In the genomic region with DNA sequence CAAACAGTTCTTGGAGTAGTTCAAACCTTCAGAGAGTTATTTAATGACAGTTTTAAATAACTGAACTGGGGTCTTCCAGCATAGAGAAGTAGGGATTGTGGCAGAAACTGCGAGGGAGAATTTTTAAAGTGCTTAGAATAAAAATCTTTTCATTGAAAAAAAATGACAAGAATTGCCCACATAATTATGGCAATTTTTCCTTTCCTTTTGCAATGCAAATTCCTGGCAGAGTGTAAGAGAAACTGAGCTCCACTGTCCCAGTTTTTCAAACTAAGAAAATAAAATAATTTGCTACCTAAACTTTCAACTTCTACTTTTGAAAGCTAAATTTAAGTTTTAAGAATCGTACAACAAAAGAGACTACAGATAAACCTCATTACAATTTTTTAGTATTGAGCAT, we compare ENCODE assay signal across 11 cellular contexts. TPM values are rescaled to one million over a fixed set of nuclear protein-coding genes. Genes with fewer than 3 reads are reported as not detected.
A peak's percentile ranks its signal among the peaks of the same experiment; 100 is the strongest.
DNase-seq lines count a peak whose midpoint lies in the region; ATAC-seq, FAIRE-seq and TF ChIP-seq lines count a peak whose summit lies in the region.
"Had no signal": no experiment of that assay in that cellular context is flagged by ENCODE, and none has a peak within 500 bp of the region (broad histone marks: within the 10 kb centered on the region; RNA-seq: fewer than 3 reads in every experiment).

No MANE protein-coding gene starts in this region.

- DNase-seq in A549 (ENCODE audit: low read depth in 1 of 2, low spot score in 1 of 2) (no peak), brain microvascular endothelial cell (no peak), NCI-H2029 (lab: John Stamatoyannopoulos, UW) (no peak), GM19239 (ENCODE audit: insufficient read length, low spot score) (no peak), A673 (ENCODE audit: low spot score) (no peak)
- DNase-seq in Jurkat, Clone E6-1 (ENCODE audit: low read depth, low spot score) = no peak
- DNase-seq in naive thymus-derived CD4-positive, alpha-beta T cell = no peak
- DNase-seq: activated CD4-positive, alpha-beta T cell treated with anti-CD3 and anti-CD28 coated beads for 48 hours; stimulated activated CD4-positive, alpha-beta T cell treated with anti-CD3 and anti-CD28 coated beads, Interleukin-15, amount 100 ng/mL, for 24 hours; stimulated activated naive CD4-positive, alpha-beta T cell had no signal

- no peak for TF ChIP-seq POLR2A in A549 (IDR thresholded peaks at IDR 0.05; ENCODE audit: low read length)

- H3K4me1 Mint-ChIP-seq in naive thymus-derived CD4-positive, alpha-beta T cell = peaks cover 44 to 65% (median 60%) of the 10 kb centered on the region in 7 donors

- intact Hi-C loops in naive thymus-derived CD4-positive, alpha-beta T cell (cut with micrococcal nuclease) = loop anchor here (5.0 to 10.0 kb wide), 3 partner anchors 1227 to 1485 kb away; partner anchors contain the start of gene RIMOC1 (in 1 of the 2)
- intact Hi-C loops in A673 (cut with micrococcal nuclease; ENCODE audit: unreplicated experiment) = no loop called here

- ATAC-seq in A549 = no peak
- no peak for ATAC-seq in naive thymus-derived CD4-positive, alpha-beta T cell
- no peak for ATAC-seq in HG03354 (IDR thresholded peaks at IDR 0.05; ENCODE audit: poor library complexity, severe bottlenecking, unreplicated experiment)

- H3K27me3 Mint-ChIP-seq in naive thymus-derived CD4-positive, alpha-beta T cell = no peaks in the 10 kb centered on the region

- TF ChIP-seq RAD21 in A549 (conservative IDR thresholded peaks at IDR 0.05 in 1 of 2, IDR thresholded peaks at IDR 0.05 in 1 of 2) = no peak

- POLR2A ChIA-PET in A549 (lab: Yijun Ruan, JAX) = no interaction called here
- POLR2A ChIA-PET in naive thymus-derived CD4-positive, alpha-beta T cell (lab: Charles Lee) = interaction anchor here (0.7 to 3.5 kb wide), 9 partner anchors 8 to 271 kb away, joined by 3 to 23 read pairs (median 4); no protein-coding TSS in a partner anchor
- POLR2A ChIA-PET in A673 (lab: Charles Lee; ENCODE audit: low non-redundant PET) = no interaction called here

- H3K4me2 ChIP-seq in A549 = peak overlapping the region; percentile 89

- H3K9me3 ChIP-seq in A549 (no peaks in the 10 kb centered on the region), A673 (ENCODE audit: low read depth, low read length, poor library complexity, severe bottlenecking) (no peaks in the 10 kb centered on the region)
- no peaks in the 10 kb centered on the region for H3K9me3 ChIP-seq in naive thymus-derived CD4-positive, alpha-beta T cell (ENCODE audit: control insufficient read depth in 2 of 3, low read length in 3 of 3)

- FAIRE-seq in A549 (lab: Jason Lieb, UNC) (no peak), GM19239 (lab: Jason Lieb, UNC) (no peak)

- BruUV-seq in A673 (replicated peaks; lab: Mats Ljungman, UMichigan) = no TSS peak

- H3K9me3 Mint-ChIP-seq in naive thymus-derived CD4-positive, alpha-beta T cell = peaks cover 0 to 4% (median 0%) of the 10 kb centered on the region in 11 donors

- no peak for TF ChIP-seq EP300 in A549 (IDR thresholded peaks at IDR 0.05)

- 80% methylated on average over 2 of the region's 2 CpGs for WGBS in A549 (ENCODE audit: missing lambda C conversion rate)

- no peaks in the 10 kb centered on the region for H3K27me3 ChIP-seq in brain microvascular endothelial cell (replicated peaks)
- H3K27me3 ChIP-seq in naive thymus-derived CD4-positive, alpha-beta T cell (ENCODE audit: control insufficient read depth in 2 of 2, insufficient read depth in 2 of 2, low read length in 2 of 2) = no peaks in the 10 kb centered on the region
- peaks cover 11% of the 10 kb centered on the region for H3K27me3 ChIP-seq in A673 (replicated peaks; ENCODE audit: insufficient read depth, low read depth, low read length, poor library complexity)

- H3K27ac ChIP-seq in A549 = peak overlapping the region; percentile 65 to 90; a peak in 4 of 6 replicates
- H3K27ac ChIP-seq in brain microvascular endothelial cell = peak overlapping the region; percentile 88
- H3K27ac ChIP-seq in naive thymus-derived CD4-positive, alpha-beta T cell (ENCODE audit: low read depth, low read length) = peak overlapping the region; percentile 99
- no peak overlapping the region for H3K27ac ChIP-seq in A673 (ENCODE audit: low read depth, low read length, poor library complexity, severe bottlenecking)

- peaks cover 9 to 28% (median 15%) of the 10 kb centered on the region in 5 donors for H3K36me3 Mint-ChIP-seq in naive thymus-derived CD4-positive, alpha-beta T cell

- peaks cover 9% of the 10 kb centered on the region for H3K36me3 ChIP-seq in brain microvascular endothelial cell (replicated peaks)
- H3K36me3 ChIP-seq in naive thymus-derived CD4-positive, alpha-beta T cell (ENCODE audit: control insufficient read depth in 2 of 3, insufficient read depth in 3 of 3, low read length in 3 of 3) = peaks cover 0 to 23% (median 0%) of the 10 kb centered on the region in 3 experiments
- H3K36me3 ChIP-seq in A673 (ENCODE audit: insufficient read depth, low read length, poor library complexity, severe bottlenecking) = no peaks in the 10 kb centered on the region

- in situ Hi-C loops in brain microvascular endothelial cell (cut with HindIII; ENCODE audit: low pct_ligation_motif_present, low sequenced_read_pairs) = no loop called here

- CTCF ChIA-PET in A549 (lab: Yijun Ruan, JAX) (interaction anchor here (1.1 to 1.5 kb wide), 4 partner anchors 11 to 964 kb away, joined by 3 to 4 read pairs (median 3); no protein-coding TSS in a partner anchor), A673 (lab: Charles Lee) (no interaction called here)
- CTCF ChIA-PET in naive thymus-derived CD4-positive, alpha-beta T cell (lab: Charles Lee) = interaction anchor here (0.7 to 2.1 kb wide), 4 partner anchors 25 to 1674 kb away, joined by 3 to 6 read pairs (median 4); no protein-coding TSS in a partner anchor

- H3K4me3 Mint-ChIP-seq in naive thymus-derived CD4-positive, alpha-beta T cell = peak overlapping the region in 9 of 10 donors; percentile 9 to 61 (median 47)

- no peak for TF ChIP-seq CTCF in A549 (IDR thresholded peaks at IDR 0.05)
- TF ChIP-seq CTCF in brain microvascular endothelial cell (IDR thresholded peaks at IDR 0.05; ENCODE audit: low read depth, low read length, missing control alignments) = no peak
- no peak for TF ChIP-seq CTCF in A673 (conservative IDR thresholded peaks at IDR 0.05; ENCODE audit: low read depth, low read length)

- H3K4me3 ChIP-seq in A549 = no peak overlapping the region
- H3K4me3 ChIP-seq in Jurkat, Clone E6-1 (ENCODE audit: low read length) = peak overlapping the region; percentile 67
- H3K4me3 ChIP-seq in brain microvascular endothelial cell (ENCODE audit: low read depth, low read length) = no peak overlapping the region
- H3K4me3 ChIP-seq in naive thymus-derived CD4-positive, alpha-beta T cell (ENCODE audit: low read length) = no peak overlapping the region
- H3K4me3 ChIP-seq in A673 (ENCODE audit: low read depth, low read length, poor library complexity, severe bottlenecking) = no peak overlapping the region

- H3K27ac Mint-ChIP-seq in naive thymus-derived CD4-positive, alpha-beta T cell = peak overlapping the region; percentile 77 to 92 (median 86)

- H3K4me1 ChIP-seq in A549 = peaks cover 20% of the 10 kb centered on the region
- H3K4me1 ChIP-seq in naive thymus-derived CD4-positive, alpha-beta T cell (ENCODE audit: control insufficient read depth in 2 of 2, insufficient read depth in 2 of 2, low read length in 2 of 2) = peaks cover 36 to 38% of the 10 kb centered on the region in 2 donors
- peaks cover 26% of the 10 kb centered on the region for H3K4me1 ChIP-seq in A673 (ENCODE audit: insufficient read depth, low read length, poor library complexity, severe bottlenecking)

TF ChIP-seq in A549, 52 proteins besides CTCF, POLR2A, EP300 and RAD21 (continues in another document):
- TF ChIP-seq, protein P1, sequence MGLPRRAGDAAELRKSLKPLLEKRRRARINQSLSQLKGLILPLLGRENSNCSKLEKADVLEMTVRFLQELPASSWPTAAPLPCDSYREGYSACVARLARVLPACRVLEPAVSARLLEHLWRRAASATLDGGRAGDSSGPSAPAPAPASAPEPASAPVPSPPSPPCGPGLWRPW (IDR thresholded peaks at IDR 0.05) = no peak
- TF ChIP-seq, protein P2, sequence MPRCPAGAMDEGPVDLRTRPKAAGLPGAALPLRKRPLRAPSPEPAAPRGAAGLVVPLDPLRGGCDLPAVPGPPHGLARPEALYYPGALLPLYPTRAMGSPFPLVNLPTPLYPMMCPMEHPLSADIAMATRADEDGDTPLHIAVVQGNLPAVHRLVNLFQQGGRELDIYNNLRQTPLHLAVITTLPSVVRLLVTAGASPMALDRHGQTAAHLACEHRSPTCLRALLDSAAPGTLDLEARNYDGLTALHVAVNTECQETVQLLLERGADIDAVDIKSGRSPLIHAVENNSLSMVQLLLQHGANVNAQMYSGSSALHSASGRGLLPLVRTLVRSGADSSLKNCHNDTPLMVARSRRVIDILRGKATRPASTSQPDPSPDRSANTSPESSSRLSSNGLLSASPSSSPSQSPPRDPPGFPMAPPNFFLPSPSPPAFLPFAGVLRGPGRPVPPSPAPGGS (IDR thresholded peaks at IDR 0.05) = no peak
- no peak for TF ChIP-seq SMC3 (IDR thresholded peaks at IDR 0.05)
- no peak for TF ChIP-seq CHD4 (IDR thresholded peaks at IDR 0.05; ENCODE audit: borderline replicate concordance)
- TF ChIP-seq ESRRA (IDR thresholded peaks at IDR 0.05; ENCODE audit: borderline replicate concordance, low read length) = no peak
- no peak for TF ChIP-seq ZSCAN20 (CRISPR knock-in tag; IDR thresholded peaks at IDR 0.05)
- no peak for TF ChIP-seq EHF (CRISPR knock-in tag; IDR thresholded peaks at IDR 0.05)
- TF ChIP-seq E2F6 (IDR thresholded peaks at IDR 0.05; ENCODE audit: borderline replicate concordance, low read depth) = no peak
- no peak for TF ChIP-seq CHD2 (IDR thresholded peaks at IDR 0.05; ENCODE audit: low read length, partially characterized antibody)
- TF ChIP-seq RCOR1 (IDR thresholded peaks at IDR 0.05; ENCODE audit: low read depth, low read length) = no peak
- TF ChIP-seq TFCP2L1 (CRISPR knock-in tag; IDR thresholded peaks at IDR 0.05) = no peak

RNA-seq across cellular contexts. Expression of gene PTGER4, which starts 2.3 kb away (rescaled TPM):
- polyA plus RNA-seq in A549 (2011; rRNA removed) (0.89 and 0.90 TPM in 2 replicates), A549 (2017; fragmentation: RNase III; extraction: RNeasy Plus Mini Kit Qiagen cat#74134 plus additional on column Dnase treatment) (0.54 to 0.99 TPM (median 0.62 TPM) in 3 replicates)
- 2.3 and 3.9 TPM in 2 replicates for polyA plus RNA-seq in A549 (2012; cell fraction: cytosol; rRNA removed)
- polyA plus RNA-seq in A549 (2012; cell fraction: nucleus; rRNA removed) = 4.8 and 7.2 TPM in 2 replicates
- 1.4 and 1.6 TPM in 2 replicates for polyA minus RNA-seq in A549 (2011; rRNA and poly(A)+ RNA removed)
- polyA plus RNA-seq in Jurkat, Clone E6-1 (2012; ENCODE audit: insufficient read depth, insufficient read length) = 22.7 TPM
- total RNA-seq in naive thymus-derived CD4-positive, alpha-beta T cell = 100 to 1,000 TPM in 2 of 5 experiments, 10 to 100 TPM in 3; 39.6 to 422 (median 76.3) TPM
- polyA plus RNA-seq in naive thymus-derived CD4-positive, alpha-beta T cell = 10 to 100 TPM; 38.5 to 56.0 TPM
- total RNA-seq in A673 (2021) = 2.1 and 2.5 TPM in 2 replicates

Comparison
In these comparisons a context has a peak if more than half of its experiments do, and no peak if none do; other contexts are left out.
1. RNA of gene PTGER4, which starts 2.3 kb away (total RNA-seq): 39.6 to 422 TPM in naive thymus-derived CD4-positive, alpha-beta T cell; 2.1 to 2.5 TPM in A673; every median in the first group is over 10 times any median in the second.